In genomic region chr10:133438711-133439273, GRCh38 we compare ENCODE assay signal across 8 cellular contexts. TPM values are rescaled to one million over a fixed set of nuclear protein-coding genes. Genes with fewer than 3 reads are reported as not detected.
DNase-seq lines count a peak whose midpoint lies in the region; ATAC-seq, FAIRE-seq and TF ChIP-seq lines count a peak whose summit lies in the region.

No MANE protein-coding gene starts in this region.

- no peak overlapping the region for H3K23ac ChIP-seq in H1 (ENCODE audit: insufficient read length)

- H3K27me3 ChIP-seq in GM06990 (replicated peaks; ENCODE audit: control insufficient read depth, insufficient read depth, low read length) (no peaks in the 10 kb centered on the region), H1 (replicated peaks in 1 of 4; ENCODE audit: control insufficient read depth in 3 of 4, extremely low read depth in 1 of 4, insufficient read depth in 3 of 4, low read length in 3 of 4) (0 out of 7 replicates have a peak, but pooled peaks cover 0 to 2% (median 0%) of the 10 kb centered on the region in 4 experiments)

- no peak for DNase-seq in AG09319 (ENCODE audit: extremely low read depth, low read depth)
- DNase-seq in GM06990 (ENCODE audit: extremely low read depth, insufficient read length) = no peak
- peak; percentile 66 for DNase-seq in MV-4-11 (lab: John Stamatoyannopoulos, UW)
- no peak for DNase-seq in H1 (ENCODE audit: low read depth in 1 of 2, low spot score in 2 of 2)
- DNase-seq in NCI-H2227 treated with DMSO at 0.1 percent for 48 hours (lab: John Stamatoyannopoulos, UW) = no peak
- DNase-seq in RCC 7860 (ENCODE audit: low spot score) = no peak

- no peak overlapping the region for H3K4ac ChIP-seq in H1 (replicated peaks; ENCODE audit: insufficient read length, low read depth, low read length)

- H3K4me1 ChIP-seq in H1 (replicated peaks in 1 of 4; ENCODE audit: control insufficient read depth in 3 of 4, insufficient read depth in 4 of 4, low read length in 3 of 4) = no peaks in the 10 kb centered on the region

- CTCF ChIA-PET in H1 (lab: Charles Lee; ENCODE audit: partially characterized antibody) = no interaction called here

- peaks cover 47 to 66% of the 10 kb centered on the region in 2 experiments for H3K9me3 ChIP-seq in H1 (ENCODE audit: insufficient read depth in 2 of 2, low read depth in 1 of 2, low read length in 1 of 2)

- no peak overlapping the region for H3K18ac ChIP-seq in H1 (ENCODE audit: extremely low read depth, low read length)

- H3K9ac ChIP-seq in H1 (replicated peaks in 1 of 4; ENCODE audit: extremely low read depth in 1 of 4, low read depth in 3 of 4, low read length in 3 of 4) = no peak overlapping the region

- no peak overlapping the region for H2AFZ ChIP-seq in H1 (ENCODE audit: low read length)

- H3K36me3 ChIP-seq in GM06990 (ENCODE audit: control insufficient read depth, insufficient read depth, low read length) (no peaks in the 10 kb centered on the region), H1 (ENCODE audit: control insufficient read depth in 2 of 4, insufficient read depth in 4 of 4, low read length in 3 of 4) (no peaks in the 10 kb centered on the region)

- H2BK20ac ChIP-seq in H1 (ENCODE audit: low read length) = no peak overlapping the region

- no peaks in the 10 kb centered on the region for H4K20me1 ChIP-seq in H1 (replicated peaks in 1 of 2; ENCODE audit: control insufficient read depth in 1 of 2, insufficient read depth in 2 of 2, low read length in 2 of 2)

- ATAC-seq in GM18519 (IDR thresholded peaks at IDR 0.05; ENCODE audit: low FRiP score, unreplicated experiment) (no peak), HG02763 (IDR thresholded peaks at IDR 0.05; ENCODE audit: unreplicated experiment) (no peak)

- H4K5ac ChIP-seq in H1 (ENCODE audit: insufficient read length, low read depth, low read length) = no peak overlapping the region

- no peak overlapping the region for H3K14ac ChIP-seq in H1 (ENCODE audit: insufficient read length)

- TF ChIP-seq POLR2A in H1 (IDR thresholded peaks at IDR 0.05; ENCODE audit: control extremely low read depth in 1 of 2, low read depth in 2 of 2, low read length in 2 of 2) = no peak

- no peak overlapping the region for H2AK5ac ChIP-seq in H1 (ENCODE audit: low read depth, low read length)

- TF ChIP-seq CTCF in AG09319 (IDR thresholded peaks at IDR 0.05; ENCODE audit: low read depth, low read length) (peak; percentile 12), GM06990 (IDR thresholded peaks at IDR 0.05; ENCODE audit: insufficient read depth, low read length, poor library complexity, severe bottlenecking) (peak; percentile 47), H1 (IDR thresholded peaks at IDR 0.05; ENCODE audit: control extremely low read depth in 1 of 3, insufficient read depth in 1 of 3, low read depth in 1 of 3, low read length in 3 of 3) (peak in 2 of 3 experiments; percentile 13 to 25; a peak in 1 of 4 replicates)

- no peak overlapping the region for H2BK15ac ChIP-seq in H1 (ENCODE audit: low read length)

- H3K27ac ChIP-seq in H1 (ENCODE audit: low read depth, low read length) = no peak overlapping the region

- no peak for TF ChIP-seq EP300 in H1 (IDR thresholded peaks at IDR 0.05; ENCODE audit: borderline replicate concordance in 1 of 2, low read depth in 2 of 2, low read length in 2 of 2)

- H4K8ac ChIP-seq in H1 (ENCODE audit: extremely low read depth, insufficient read depth, low read length) = no peak overlapping the region

- no peak overlapping the region for H4K91ac ChIP-seq in H1 (replicated peaks; ENCODE audit: insufficient read length, low read length)

- no peaks in the 10 kb centered on the region for H3K79me2 ChIP-seq in H1 (ENCODE audit: control insufficient read depth in 1 of 2, insufficient read depth in 2 of 2, low read length in 2 of 2)

- H3K4me2 ChIP-seq in H1 (ENCODE audit: insufficient read depth in 1 of 2, low read depth in 2 of 2, low read length in 2 of 2) = no peak overlapping the region

- FAIRE-seq in H1 (lab: Jason Lieb, UNC) (no peak), RCC 7860 (lab: Jason Lieb, UNC) (no peak)

- H3K79me1 ChIP-seq in H1 (ENCODE audit: low read depth, low read length) = no peaks in the 10 kb centered on the region

- no peak overlapping the region for H2BK5ac ChIP-seq in H1 (ENCODE audit: low read depth, low read length)

- 76% methylated on average over 11 of the region's 11 CpGs; no CpG with 5 or more reads in 1 of the 2 experiments for WGBS in H1 (ENCODE audit: extremely low coverage in 1 of 2, insufficient coverage in 1 of 2, insufficient read length in 1 of 2, insufficient replicate concordance in 2 of 2, low coverage in 1 of 2, low lambda C conversion rate in 2 of 2, missing lambda C conversion rate in 1 of 2), 2 experiments

- no peak overlapping the region for H2BK120ac ChIP-seq in H1 (replicated peaks; ENCODE audit: low read depth, low read length)

- peak in 1 of 2 experiments; percentile 23; a peak in 1 of 4 replicates for TF ChIP-seq RAD21 in H1 (IDR thresholded peaks at IDR 0.05 in 1 of 2, conservative IDR thresholded peaks at IDR 0.05 in 1 of 2; ENCODE audit: low read depth in 2 of 2, low read length in 2 of 2)

- no peak overlapping the region for H2BK12ac ChIP-seq in H1 (ENCODE audit: low read depth, low read length)

- POLR2A ChIA-PET in H1 (lab: Charles Lee; ENCODE audit: partially characterized antibody) = no interaction called here

- H3K56ac ChIP-seq in H1 (replicated peaks; ENCODE audit: insufficient read length, low read depth, low read length) = no peak overlapping the region

- H3K23me2 ChIP-seq in H1 (ENCODE audit: low read depth, low read length) = no peaks in the 10 kb centered on the region

- no peak overlapping the region for H3K4me3 ChIP-seq in GM06990 (replicated peaks; ENCODE audit: low read depth, low read length)
- no peak overlapping the region for H3K4me3 ChIP-seq in H1 (ENCODE audit: extremely low read depth in 1 of 4, insufficient read depth in 2 of 4, low read depth in 3 of 4, low read length in 4 of 4)

TF ChIP-seq in H1, 55 proteins besides CTCF, POLR2A, EP300 and RAD21:
- TF ChIP-seq RBBP5 (IDR thresholded peaks at IDR 0.05; ENCODE audit: borderline replicate concordance, low read depth, low read length) (no peak), USF2 (IDR thresholded peaks at IDR 0.05; ENCODE audit: low read length) (0 out of 2 replicates have a peak, but pooled peaks have one; percentile 23)

RNA-seq across cellular contexts. Expression of gene SPRN, which starts 14.4 kb away (rescaled TPM):
- total RNA-seq in H1 (2021; fragmentation: NEBNext Ultra II Directional; extraction: Animal tissue kit (Norgen Biotek cat#: 25700)) = 0.24 and 0.42 TPM in 2 replicates
- polyA plus RNA-seq in H1 (2011; rRNA removed) = 0.23 and 0.30 TPM in 2 replicates
- polyA plus RNA-seq in H1 (2011; cell fraction: cytosol; rRNA removed) = 0.14 TPM
- 0.16 TPM for polyA plus RNA-seq in H1 (2011; cell fraction: nucleus; rRNA removed)
- 1.5 to 2.9 TPM (median 1.9 TPM) in 4 replicates for polyA plus RNA-seq in H1 (2012, experiment 1 of 2)
- polyA plus RNA-seq in H1 (2012, experiment 2 of 2) = 1.6 TPM
- 0.22 TPM for polyA plus RNA-seq in H1 (2013, experiment 1 of 2)
- 0.29 TPM for polyA plus RNA-seq in H1 (2013, experiment 2 of 2)
- polyA minus RNA-seq in H1 (2011; rRNA and poly(A)+ RNA removed) = 0.09 and 0.29 TPM in 2 replicates
- polyA minus RNA-seq in H1 (2011; cell fraction: cytosol; rRNA and poly(A)+ RNA removed) = not detected
- 0.60 TPM for polyA minus RNA-seq in H1 (2011; cell fraction: nucleus; rRNA and poly(A)+ RNA removed)

RNA-seq across cellular contexts. Expression of gene SCART1, which starts 15.0 kb away (rescaled TPM):
- 0.10 and 0.19 TPM in 2 replicates for total RNA-seq in H1 (2021; fragmentation: NEBNext Ultra II Directional; extraction: Animal tissue kit (Norgen Biotek cat#: 25700))
- 0.14 and 0.22 TPM in 2 replicates for polyA plus RNA-seq in H1 (2011; rRNA removed)
- 0.19 TPM for polyA plus RNA-seq in H1 (2011; cell fraction: cytosol; rRNA removed)
- polyA plus RNA-seq in H1 (2011; cell fraction: nucleus; rRNA removed) = 1.9 TPM
- polyA plus RNA-seq in H1 (2012, experiment 1 of 2) = 0.18 to 0.29 TPM (median 0.23 TPM) in 4 replicates
- not detected for polyA plus RNA-seq in H1 (2012, experiment 2 of 2)
- 0.02 TPM for polyA plus RNA-seq in H1 (2013, experiment 1 of 2)
- polyA plus RNA-seq in H1 (2013, experiment 2 of 2) = 0.06 TPM
- polyA minus RNA-seq in H1 (2011; rRNA and poly(A)+ RNA removed) = 1.1 and 1.7 TPM in 2 replicates
- 0.29 TPM for polyA minus RNA-seq in H1 (2011; cell fraction: cytosol; rRNA and poly(A)+ RNA removed)
- 2.1 TPM for polyA minus RNA-seq in H1 (2011; cell fraction: nucleus; rRNA and poly(A)+ RNA removed)

RNA-seq across cellular contexts. Expression of gene MTG1, which starts 44.8 kb away (rescaled TPM):
- total RNA-seq in H1 (2021; fragmentation: NEBNext Ultra II Directional; extraction: Animal tissue kit (Norgen Biotek cat#: 25700)) = 56.6 and 57.8 TPM in 2 replicates
- 81.6 and 97.2 TPM in 2 replicates for polyA plus RNA-seq in H1 (2011; rRNA removed)
- 119 TPM for polyA plus RNA-seq in H1 (2011; cell fraction: cytosol; rRNA removed)
- 159 TPM for polyA plus RNA-seq in H1 (2011; cell fraction: nucleus; rRNA removed)
- polyA plus RNA-seq in H1 (2012, experiment 1 of 2) = 58.2 to 80.0 TPM (median 65.1 TPM) in 4 replicates
- polyA plus RNA-seq in H1 (2012, experiment 2 of 2) = 65.0 TPM
- polyA plus RNA-seq in H1 (2013, experiment 1 of 2) = 49.7 TPM
- 44.0 TPM for polyA plus RNA-seq in H1 (2013, experiment 2 of 2)
- polyA minus RNA-seq in H1 (2011; rRNA and poly(A)+ RNA removed) = 52.2 and 67.8 TPM in 2 replicates
- 40.6 TPM for polyA minus RNA-seq in H1 (2011; cell fraction: cytosol; rRNA and poly(A)+ RNA removed)
- 52.3 TPM for polyA minus RNA-seq in H1 (2011; cell fraction: nucleus; rRNA and poly(A)+ RNA removed)

RNA-seq across cellular contexts. Expression of gene PAOX, which starts 59.7 kb away (rescaled TPM):
- total RNA-seq in H1 (2021; fragmentation: NEBNext Ultra II Directional; extraction: Animal tissue kit (Norgen Biotek cat#: 25700)) = 4.2 and 4.3 TPM in 2 replicates
- polyA plus RNA-seq in H1 (2011; rRNA removed) = 3.7 and 6.5 TPM in 2 replicates
- polyA plus RNA-seq in H1 (2011; cell fraction: cytosol; rRNA removed) = 4.5 TPM
- 7.1 TPM for polyA plus RNA-seq in H1 (2011; cell fraction: nucleus; rRNA removed)
- polyA plus RNA-seq in H1 (2012, experiment 1 of 2) = 3.9 to 5.0 TPM (median 4.5 TPM) in 4 replicates
- 4.7 TPM for polyA plus RNA-seq in H1 (2012, experiment 2 of 2)
- polyA plus RNA-seq in H1 (2013, experiment 1 of 2) = 2.6 TPM
- 2.5 TPM for polyA plus RNA-seq in H1 (2013, experiment 2 of 2)
- polyA minus RNA-seq in H1 (2011; rRNA and poly(A)+ RNA removed) = 2.3 and 2.9 TPM in 2 replicates
- 2.6 TPM for polyA minus RNA-seq in H1 (2011; cell fraction: cytosol; rRNA and poly(A)+ RNA removed)
- 3.4 TPM for polyA minus RNA-seq in H1 (2011; cell fraction: nucleus; rRNA and poly(A)+ RNA removed)
